In the genomic region with DNA sequence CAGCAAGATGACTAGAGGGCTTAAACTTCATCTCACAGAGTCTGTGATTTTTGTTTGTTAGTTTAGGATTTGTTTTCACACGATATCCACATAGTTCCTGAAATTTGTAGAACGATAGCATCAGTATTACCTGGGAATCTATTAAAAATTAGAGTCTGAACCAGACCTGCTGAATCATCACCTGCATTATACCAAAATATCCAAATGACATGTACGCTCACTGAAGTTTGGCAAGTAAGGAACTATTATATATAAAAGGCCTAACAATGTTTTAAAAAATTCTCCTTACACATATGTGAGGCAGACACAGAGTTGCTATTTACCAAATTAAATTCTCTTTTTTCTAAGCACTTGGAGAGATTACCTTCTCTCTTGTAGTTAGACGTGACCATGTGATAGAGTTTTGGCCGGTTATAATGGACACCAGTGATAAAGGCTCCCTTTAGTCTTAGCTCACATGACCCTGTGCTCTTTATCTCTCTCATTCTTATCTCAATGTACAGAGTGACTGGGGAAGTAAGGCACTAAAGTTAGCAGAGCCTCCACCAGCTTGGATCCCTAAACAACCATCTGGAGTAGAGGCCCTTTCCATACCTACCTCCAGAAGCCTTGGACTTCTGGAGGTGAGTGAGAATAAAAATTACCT, we compare ENCODE assay signal across 20 cellular contexts.
"Had no signal": no experiment of that assay in that cellular context is flagged by ENCODE, and none has a peak within 500 bp of the region (broad histone marks: within the 10 kb centered on the region; RNA-seq: fewer than 3 reads in every experiment).

No MANE protein-coding gene starts in this region.

- H3K79me2 ChIP-seq: hepatocyte, parathyroid adenoma had no signal

- DNase-seq: foreskin melanocyte; head of caudate nucleus; left colon; naive thymus-derived CD4-positive, alpha-beta T cell; nephron progenitor cell; spleen; stimulated activated CD4-positive, alpha-beta T cell treated with anti-CD3 and anti-CD28 coated beads, Interleukin-15, amount 100 ng/mL, for 24 hours; stimulated activated CD4-positive, alpha-beta T cell treated with anti-CD3 and anti-CD28 coated beads, Interleukin-1b, Interleukin-23, amount 100 ng/mL, for 48 hours; stimulated activated CD4-positive, alpha-beta T cell treated with anti-CD3 and anti-CD28 coated beads, Interleukin-4, amount 100 ng/mL, for 24 hours; tibial artery; upper lobe of left lung; uterus had no signal

- H3K4me1 ChIP-seq: parathyroid adenoma, prostate gland, spleen, tibial artery, upper lobe of left lung, uterus had no signal

- H3K4me3 ChIP-seq: hepatocyte, prostate gland, spleen, tibial artery, upper lobe of left lung, uterus had no signal

- H3K36me3 ChIP-seq: prostate gland, spleen, tibial artery, upper lobe of left lung, uterus had no signal

- H3K27ac ChIP-seq: hepatocyte, parathyroid adenoma, prostate gland, spleen, tibial artery, upper lobe of left lung, uterus had no signal

- ATAC-seq: left colon; naive thymus-derived CD4-positive, alpha-beta T cell; sciatic nerve; stimulated activated memory B cell treated with anti-CD40 and anti-IgM and Interleukin-4, amounts not matched to agents 10 μg/mL and 1 μg/mL and 100 μg/mL, for 72 hours had no signal

- H3K27ac Mint-ChIP-seq: dendritic cell treated with granulocyte-macrophage colony-stimulating factor and Interleukin-4, amounts not matched to agents 40 ng/mL and 50 ng/mL, for 4 days; naive thymus-derived CD4-positive, alpha-beta T cell; nephron progenitor cell; stimulated activated memory B cell treated with anti-CD40 and anti-IgM and Interleukin-4, amounts not matched to agents 10 μg/mL and 1 μg/mL and 100 μg/mL, for 72 hours; stimulated activated naive CD8-positive, alpha-beta T cell treated with anti-CD3 and anti-CD28 coated beads, Interleukin-15, Interleukin-2, amounts not matched to agents 100 ng/mL and 50 ng/mL, for 24 hours had no signal

- H3K9ac ChIP-seq: parathyroid adenoma had no signal

- H3K4me3 Mint-ChIP-seq: dendritic cell treated with granulocyte-macrophage colony-stimulating factor and Interleukin-4, amounts not matched to agents 40 ng/mL and 50 ng/mL, for 4 days; naive thymus-derived CD4-positive, alpha-beta T cell; nephron progenitor cell; stimulated activated memory B cell treated with anti-CD40 and anti-IgM and Interleukin-4, amounts not matched to agents 10 μg/mL and 1 μg/mL and 100 μg/mL, for 72 hours; stimulated activated naive CD8-positive, alpha-beta T cell treated with anti-CD3 and anti-CD28 coated beads, Interleukin-15, Interleukin-2, amounts not matched to agents 100 ng/mL and 50 ng/mL, for 24 hours had no signal

- H3K27me3 Mint-ChIP-seq: dendritic cell treated with granulocyte-macrophage colony-stimulating factor and Interleukin-4, amounts not matched to agents 40 ng/mL and 50 ng/mL, for 4 days; naive thymus-derived CD4-positive, alpha-beta T cell; stimulated activated memory B cell treated with anti-CD40 and anti-IgM and Interleukin-4, amounts not matched to agents 10 μg/mL and 1 μg/mL and 100 μg/mL, for 72 hours; stimulated activated naive CD8-positive, alpha-beta T cell treated with anti-CD3 and anti-CD28 coated beads, Interleukin-15, Interleukin-2, amounts not matched to agents 100 ng/mL and 50 ng/mL, for 24 hours had no signal

- H2AFZ ChIP-seq: hepatocyte, parathyroid adenoma had no signal

- H3K9me3 ChIP-seq: prostate gland, spleen, tibial artery, upper lobe of left lung, uterus had no signal

- H3K36me3 Mint-ChIP-seq: naive thymus-derived CD4-positive, alpha-beta T cell; stimulated activated memory B cell treated with anti-CD40 and anti-IgM and Interleukin-4, amounts not matched to agents 10 μg/mL and 1 μg/mL and 100 μg/mL, for 72 hours had no signal

- H3K9me3 Mint-ChIP-seq: dendritic cell treated with granulocyte-macrophage colony-stimulating factor and Interleukin-4, amounts not matched to agents 40 ng/mL and 50 ng/mL, for 4 days; nephron progenitor cell had no signal

- FAIRE-seq: endothelial cell of umbilical vein had no signal

- H3K27me3 ChIP-seq: hepatocyte, spleen, tibial artery, upper lobe of left lung, uterus had no signal

- H3K4me1 Mint-ChIP-seq: naive thymus-derived CD4-positive, alpha-beta T cell; stimulated activated memory B cell treated with anti-CD40 and anti-IgM and Interleukin-4, amounts not matched to agents 10 μg/mL and 1 μg/mL and 100 μg/mL, for 72 hours had no signal

- H3K4me2 ChIP-seq: hepatocyte had no signal
